ENCODE assay signal across 31 cellular contexts in the genomic region with DNA sequence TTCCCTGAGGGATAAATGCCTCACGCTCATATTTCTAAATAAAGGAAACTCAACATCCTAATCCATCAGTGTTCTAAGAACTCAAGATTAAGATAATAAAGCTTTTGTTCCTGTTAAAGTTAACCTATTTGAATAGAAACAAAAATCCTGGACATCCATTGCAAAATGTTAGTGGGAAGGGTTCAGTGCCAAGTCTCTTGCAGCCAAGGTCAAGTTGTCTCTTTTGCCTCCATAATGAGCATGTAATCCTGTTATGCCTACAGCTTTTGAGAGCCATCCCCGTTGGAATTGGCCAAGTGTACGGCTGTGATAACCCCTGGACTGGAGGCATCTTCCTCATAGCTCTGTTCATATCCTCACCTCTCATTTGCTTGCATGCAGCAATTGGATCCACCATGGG. TPM values are rescaled to one million over a fixed set of nuclear protein-coding genes. Genes with fewer than 3 reads are reported as not detected.
"Had no signal": no experiment of that assay in that cellular context is flagged by ENCODE, and none has a peak within 500 bp of the region (broad histone marks: within the 10 kb centered on the region; RNA-seq: fewer than 3 reads in every experiment).

No MANE protein-coding gene starts in this region.

- ATAC-seq: activated CD4-positive, alpha-beta T cell treated with anti-CD3 and anti-CD28 coated beads for 36 hours; activated CD8-positive, alpha-beta memory T cell treated with anti-CD3 and anti-CD28 coated beads, Interleukin-2, amount 10 ng/mL, durations not matched to agents 7 days and 5 days; activated CD8-positive, alpha-beta T cell treated with anti-CD3 and anti-CD28 coated beads, Interleukin-2, amount 10 ng/mL, durations not matched to agents 7 days and 5 days; activated naive CD8-positive, alpha-beta T cell treated with anti-CD3 and anti-CD28 coated beads, Interleukin-2, amount 50 U/mL, for 24 hours; body of pancreas had no signal

- FAIRE-seq: endometrium, endothelial cell of umbilical vein, frontal cortex had no signal

- DNase-seq: activated CD4-positive, alpha-beta memory T cell treated with anti-CD3 and anti-CD28 coated beads for 36 hours; activated CD4-positive, alpha-beta T cell treated with anti-CD3 and anti-CD28 coated beads for 36 hours; activated CD4-positive, alpha-beta T cell treated with anti-CD3 and anti-CD28 coated beads, Interleukin-2, amount 10 ng/mL, durations not matched to agents 24 days and 14 days; activated CD4-positive, CD25-positive, alpha-beta regulatory T cell; activated CD4-positive, CD25-positive, alpha-beta regulatory T cell treated with anti-CD3 and anti-CD28 coated beads, Interleukin-2, amount 50 U/mL, for 72 hours; activated CD8-positive, alpha-beta memory T cell treated with anti-CD3 and anti-CD28 coated beads, Interleukin-2, amount 10 ng/mL, durations not matched to agents 7 days and 5 days; activated CD8-positive, alpha-beta memory T cell treated with anti-CD3 and anti-CD28 coated beads, Interleukin-2, amount 50 U/mL, for 4 hours; activated CD8-positive, alpha-beta T cell treated with anti-CD3 and anti-CD28 coated beads, Interleukin-2, amount 10 ng/mL, durations not matched to agents 7 days and 5 days; activated effector memory CD4-positive, alpha-beta T cell treated with anti-CD3 and anti-CD28 coated beads, Interleukin-2, amount 50 U/mL, for 16 hours; activated naive CD4-positive, alpha-beta T cell treated with anti-CD3 and anti-CD28 coated beads for 36 hours; activated naive CD8-positive, alpha-beta T cell treated with anti-CD3 and anti-CD28 coated beads for 36 hours; activated naive CD8-positive, alpha-beta T cell treated with anti-CD3 and anti-CD28 coated beads, Interleukin-2, amount 50 U/mL, for 24 hours; activated T-cell treated with anti-CD3 and anti-CD28 coated beads, Interleukin-2, amount 50 U/mL, for 1 hour; activated T-cell treated with anti-CD3 and anti-CD28 coated beads, Interleukin-2, amount 50 U/mL, for 48 hours; amygdala; aorta; body of pancreas; central memory CD4-positive, alpha-beta T cell; cerebellar nuclear complex; colonic mucosa; effector CD8-positive, alpha-beta T cell; foreskin fibroblast; T-helper 2 cell had no signal

- H3K9me3 ChIP-seq: adrenal gland, body of pancreas, colonic mucosa had no signal

- H3K4me1 ChIP-seq: body of pancreas, colonic mucosa had no signal

- H3K27ac ChIP-seq: body of pancreas, cardiac muscle cell, colonic mucosa, epithelial cell of prostate had no signal

- H3K4me3 ChIP-seq: adrenal gland, body of pancreas, cardiac muscle cell, colonic mucosa had no signal

- H3K27me3 ChIP-seq: adrenal gland, body of pancreas, cardiac muscle cell, colonic mucosa had no signal

- H3K36me3 ChIP-seq: adrenal gland, cardiac muscle cell, colonic mucosa had no signal

RNA-seq across cellular contexts. Expression of a gene that starts 51.3 kb away (rescaled TPM):
- total RNA-seq: cardiac muscle cell, dermis microvascular lymphatic vessel endothelial cell, endothelial cell of umbilical vein had no signal
- polyA plus RNA-seq: cardiac muscle cell, endothelial cell of umbilical vein had no signal

RNA-seq across cellular contexts. Expression of a gene that starts 57.4 kb away (rescaled TPM):
- total RNA-seq: activated CD4-positive, alpha-beta T cell treated with anti-CD3 and anti-CD28 coated beads, Interleukin-2, amount 10 ng/mL, durations not matched to agents 24 days and 14 days; activated naive CD4-positive, alpha-beta T cell treated with anti-CD3 and anti-CD28 coated beads for 36 hours; activated T-helper 1 cell treated with anti-CD3 and anti-CD28 coated beads, Interleukin-12 subunit alpha, Interleukin-12 subunit beta, Interleukin-2, Interleukin-4 antibody, amounts not matched to agents 30 ng/mL and 10 ng/mL and 1 ng/mL, durations not matched to agents 14 hours and 24 hours and 36 hours; body of pancreas; cardiac muscle cell; colonic mucosa; dermis microvascular lymphatic vessel endothelial cell; endothelial cell of umbilical vein; frontal cortex had no signal
